8 cellular contexts compared by ENCODE assay signal in genomic region chr16:26824469-26824868, GRCh38.
"Had no signal": no experiment of that assay in that cellular context is flagged by ENCODE, and none has a peak within 500 bp of the region (broad histone marks: within the 10 kb centered on the region; RNA-seq: fewer than 3 reads in every experiment).

No MANE protein-coding gene starts in this region.

- ATAC-seq: GM23338, HepG2 had no signal

- FAIRE-seq: H1, H54, HepG2 had no signal

- H3K27ac ChIP-seq: HL-60 had no signal

- H3K4me3 ChIP-seq: GM23338 had no signal

- H3K4me2 ChIP-seq: GM23338 had no signal

- H2AFZ ChIP-seq: GM23338 had no signal

- DNase-seq: H9, HCEC 1CT, KBM-7 had no signal
